ENCODE assay signal across 19 cellular contexts in genomic region chr5:178421699-178422399, GRCh38.
"Had no signal": no experiment of that assay in that cellular context is flagged by ENCODE, and none has a peak within 500 bp of the region (broad histone marks: within the 10 kb centered on the region; RNA-seq: fewer than 3 reads in every experiment).

No MANE protein-coding gene starts in this region.

- H3K36me3 ChIP-seq: adrenal gland, lower lobe of right lung, ovary, thoracic aorta had no signal

- H3K27ac ChIP-seq: adrenal gland, lower lobe of right lung, ovary, thoracic aorta had no signal

- ATAC-seq: effector memory CD8-positive, alpha-beta T cell; lower lobe of right lung; mucosa of descending colon; naive thymus-derived CD8-positive, alpha-beta T cell had no signal

- DNase-seq: activated CD4-positive, alpha-beta T cell treated with anti-CD3 and anti-CD28 coated beads, Interleukin-2, amount 50 U/mL, for 48 hours; activated CD4-positive, CD25-positive, alpha-beta regulatory T cell treated with anti-CD3 and anti-CD28 coated beads, Interleukin-2, amount 50 U/mL, for 72 hours; activated naive CD4-positive, alpha-beta T cell treated with anti-CD3 and anti-CD28 coated beads for 36 hours; cortex of kidney; effector memory CD8-positive, alpha-beta T cell; hippocampal formation; lower lobe of right lung; mucosa of descending colon; naive thymus-derived CD8-positive, alpha-beta T cell; stimulated activated CD4-positive, alpha-beta T cell treated with anti-CD3 and anti-CD28 coated beads, Interleukin-4, amount 100 ng/mL, for 1 hour; stimulated activated CD8-positive, alpha-beta memory T cell treated with anti-CD3 and anti-CD28 coated beads, Interleukin-4, amount 100 ng/mL, for 48 hours; SW 1271 had no signal

- H3K36me3 Mint-ChIP-seq: naive thymus-derived CD8-positive, alpha-beta T cell had no signal

- H3K9me3 Mint-ChIP-seq: activated naive CD4-positive, alpha-beta T cell treated with anti-CD3 and anti-CD28 coated beads for 36 hours; activated T-helper 1 cell treated with anti-CD3 and anti-CD28 coated beads, Interleukin-12 subunit alpha, Interleukin-12 subunit beta, Interleukin-2, Interleukin-4 antibody, amounts not matched to agents 30 ng/mL and 10 ng/mL and 1 ng/mL, durations not matched to agents 14 hours and 24 hours and 36 hours; central memory CD8-positive, alpha-beta T cell; effector memory CD8-positive, alpha-beta T cell; naive thymus-derived CD8-positive, alpha-beta T cell; stimulated activated naive CD8-positive, alpha-beta T cell treated with anti-CD3 and anti-CD28 coated beads, Interleukin-15, Interleukin-2, amounts not matched to agents 100 ng/mL and 50 ng/mL, for 24 hours; T-helper 2 cell treated with Interferon-gamma antibody and Interleukin-4, amounts not matched to agents 5 μg/mL and 100 μg/mL, for 36 hours had no signal

- H3K27ac Mint-ChIP-seq: activated naive CD4-positive, alpha-beta T cell treated with anti-CD3 and anti-CD28 coated beads for 36 hours; activated T-helper 1 cell treated with anti-CD3 and anti-CD28 coated beads, Interleukin-12 subunit alpha, Interleukin-12 subunit beta, Interleukin-2, Interleukin-4 antibody, amounts not matched to agents 30 ng/mL and 10 ng/mL and 1 ng/mL, durations not matched to agents 14 hours and 24 hours and 36 hours; effector memory CD8-positive, alpha-beta T cell; naive thymus-derived CD8-positive, alpha-beta T cell; stimulated activated naive CD8-positive, alpha-beta T cell treated with anti-CD3 and anti-CD28 coated beads, Interleukin-15, Interleukin-2, amounts not matched to agents 100 ng/mL and 50 ng/mL, for 24 hours; T-helper 2 cell treated with Interferon-gamma antibody and Interleukin-4, amounts not matched to agents 5 μg/mL and 100 μg/mL, for 36 hours had no signal

- H3K4me1 Mint-ChIP-seq: central memory CD8-positive, alpha-beta T cell had no signal

- H3K27me3 Mint-ChIP-seq: stimulated activated naive CD8-positive, alpha-beta T cell treated with anti-CD3 and anti-CD28 coated beads, Interleukin-15, Interleukin-2, amounts not matched to agents 100 ng/mL and 50 ng/mL, for 24 hours had no signal

- H3K4me3 ChIP-seq: adrenal gland, lower lobe of right lung, mucosa of descending colon, ovary, thoracic aorta had no signal

- H3K27me3 ChIP-seq: adrenal gland, ovary had no signal

- H3K4me1 ChIP-seq: adrenal gland had no signal

- H3K4me3 Mint-ChIP-seq: activated naive CD4-positive, alpha-beta T cell treated with anti-CD3 and anti-CD28 coated beads for 36 hours; activated T-helper 1 cell treated with anti-CD3 and anti-CD28 coated beads, Interleukin-12 subunit alpha, Interleukin-12 subunit beta, Interleukin-2, Interleukin-4 antibody, amounts not matched to agents 30 ng/mL and 10 ng/mL and 1 ng/mL, durations not matched to agents 14 hours and 24 hours and 36 hours; central memory CD8-positive, alpha-beta T cell; effector memory CD8-positive, alpha-beta T cell; naive thymus-derived CD8-positive, alpha-beta T cell; stimulated activated naive CD8-positive, alpha-beta T cell treated with anti-CD3 and anti-CD28 coated beads, Interleukin-15, Interleukin-2, amounts not matched to agents 100 ng/mL and 50 ng/mL, for 24 hours; T-helper 2 cell treated with Interferon-gamma antibody and Interleukin-4, amounts not matched to agents 5 μg/mL and 100 μg/mL, for 36 hours had no signal
